8 cellular contexts compared by ENCODE assay signal in genomic region chr10:110210663-110211454, GRCh38. TPM values are rescaled to one million over a fixed set of nuclear protein-coding genes. Genes with fewer than 3 reads are reported as not detected.
DNase-seq lines count a peak whose midpoint lies in the region; ATAC-seq and TF ChIP-seq lines count a peak whose summit lies in the region.

No MANE protein-coding gene starts in this region.

- peak overlapping the region; percentile 81 for H3K4me3 Mint-ChIP-seq in Calu3 (ENCODE audit: low read depth, unreplicated experiment)
- H3K4me3 Mint-ChIP-seq in endothelial cell (ENCODE audit: unreplicated experiment) = peak overlapping the region; percentile 87

- CTCF ChIA-PET in Calu3 (lab: Charles Lee) = interaction anchor here (1.0 to 1.5 kb wide), 3 partner anchors 11 to 73 kb away, joined by 3 to 5 read pairs (median 4); no protein-coding TSS in a partner anchor

- H3K4me3 ChIP-seq in OCI-LY1 (ENCODE audit: low read depth, low read length, poor library complexity, severe bottlenecking) = peak overlapping the region; percentile 84

- H3K9ac ChIP-seq in OCI-LY1 (ENCODE audit: low read length) = peak overlapping the region; percentile 85

- DNase-seq in Calu3 (peak; percentile 90), HuH-7 (ENCODE audit: low spot score) (peak; percentile 98), endothelial cell (ENCODE audit: low spot score) (peak; percentile 95), mesenteric fat pad (ENCODE audit: low spot score) (peak; percentile 99)
- DNase-seq in activated CD8-positive, alpha-beta memory T cell treated with anti-CD3 and anti-CD28 coated beads, Interleukin-2, amount 50 U/mL, for 48 hours = peak; percentile 96
- DNase-seq in stimulated activated CD8-positive, alpha-beta memory T cell treated with anti-CD3 and anti-CD28 coated beads, Interleukin-12 subunit alpha, Interleukin-12 subunit beta, amount 100 ng/mL, for 4 hours (ENCODE audit: low read depth) = peak; percentile 80

- H4K20me1 ChIP-seq in OCI-LY1 (ENCODE audit: insufficient read depth, low read length) = no peaks in the 10 kb centered on the region

- H3F3A ChIP-seq in OCI-LY1 (ENCODE audit: insufficient read depth, low read length) = peaks cover 9% of the 10 kb centered on the region; the same call in 1 of the 2 replicates

- H3K4me1 ChIP-seq in OCI-LY1 (ENCODE audit: insufficient read depth, low read length, severe bottlenecking) = peaks cover 60% of the 10 kb centered on the region

- H3K4me1 Mint-ChIP-seq in Calu3 (ENCODE audit: low read depth, unreplicated experiment) (peaks cover 26% of the 10 kb centered on the region), endothelial cell (ENCODE audit: unreplicated experiment) (peaks cover 25% of the 10 kb centered on the region)

- H2AFZ ChIP-seq in OCI-LY1 (ENCODE audit: low read length) = no peak overlapping the region

- H3K27ac Mint-ChIP-seq in Calu3 (ENCODE audit: unreplicated experiment) (peak overlapping the region; percentile 87), endothelial cell (ENCODE audit: unreplicated experiment) (peak overlapping the region; percentile 65)

- no peaks in the 10 kb centered on the region for H3K9me2 ChIP-seq in OCI-LY1 (ENCODE audit: low read depth, low read length)

- no peaks in the 10 kb centered on the region for H3K9me3 ChIP-seq in OCI-LY1 (ENCODE audit: low read length)

- H3K4me2 ChIP-seq in OCI-LY1 (ENCODE audit: low read length) = peak overlapping the region; percentile 87

- TF ChIP-seq CTCF in Calu3 (IDR thresholded peaks at IDR 0.05; ENCODE audit: unreplicated experiment) = no peak
- no peak for TF ChIP-seq CTCF in OCI-LY1 (IDR thresholded peaks at IDR 0.05; ENCODE audit: low read length)
- TF ChIP-seq CTCF in endothelial cell (IDR thresholded peaks at IDR 0.05; ENCODE audit: unreplicated experiment) = no peak

- intact Hi-C loops in Calu3 (cut with micrococcal nuclease; ENCODE audit: unreplicated experiment) = loop anchor here (2.0 kb wide), 1 partner anchor 14 kb away; no protein-coding TSS in a partner anchor

- no peaks in the 10 kb centered on the region for H3K36me3 ChIP-seq in OCI-LY1 (ENCODE audit: insufficient read depth, low read length)

- H3K27me3 Mint-ChIP-seq in Calu3 (ENCODE audit: unreplicated experiment) (peaks cover 10% of the 10 kb centered on the region), endothelial cell (ENCODE audit: unreplicated experiment) (peaks cover 20% of the 10 kb centered on the region)

- no TSS peak for BruUV-seq in Calu3 (replicated peaks; lab: Mats Ljungman, UMichigan)

- no peaks in the 10 kb centered on the region for H3K27me3 ChIP-seq in OCI-LY1 (ENCODE audit: insufficient read depth, low read length)

- peak; percentile 72 for ATAC-seq in GM21528 (IDR thresholded peaks at IDR 0.05; ENCODE audit: low FRiP score, unreplicated experiment)

- peak overlapping the region; percentile 95 for H3K27ac ChIP-seq in OCI-LY1 (ENCODE audit: low read depth, low read length, poor library complexity, severe bottlenecking)

- H3K36me3 Mint-ChIP-seq in Calu3 (ENCODE audit: insufficient read depth, unreplicated experiment) = peaks cover 43% of the 10 kb centered on the region
- H3K36me3 Mint-ChIP-seq in endothelial cell (ENCODE audit: low read depth, unreplicated experiment) = peaks cover 9% of the 10 kb centered on the region

- H3K79me2 ChIP-seq in OCI-LY1 (ENCODE audit: insufficient read depth, low read length) = no peaks in the 10 kb centered on the region

- H3K9me3 Mint-ChIP-seq in Calu3 (ENCODE audit: low read depth, unreplicated experiment) (no peaks in the 10 kb centered on the region), endothelial cell (ENCODE audit: unreplicated experiment) (no peaks in the 10 kb centered on the region)

RNA-seq across cellular contexts. Expression of gene MXI1, which starts 3.5 kb away (rescaled TPM):
- total RNA-seq in Calu3 (2022) = 8.1 and 8.4 TPM in 2 replicates
- total RNA-seq in endothelial cell (ENCODE audit: unreplicated experiment) = 10.3 TPM
- total RNA-seq in mesenteric fat pad = 23.7 TPM

Comparison
In these comparisons a context has a peak if more than half of its experiments do, and no peak if none do; other contexts are left out.
1. Peak in every context shown above with its lines: DNase-seq, ATAC-seq, H3K4me3 ChIP-seq and H3K27ac ChIP-seq.